9 cellular contexts compared by ENCODE assay signal in genomic region chr14:49982522-49982951, GRCh38.
DNase-seq lines count a peak whose midpoint lies in the region; ATAC-seq and TF ChIP-seq lines count a peak whose summit lies in the region.
"Had no signal": no experiment of that assay in that cellular context is flagged by ENCODE, and none has a peak within 500 bp of the region (broad histone marks: within the 10 kb centered on the region; RNA-seq: fewer than 3 reads in every experiment).

No MANE protein-coding gene starts in this region.

- H3K9me3 ChIP-seq in MG63 = no peaks in the 10 kb centered on the region
- H3K9me3 ChIP-seq in osteoblast (ENCODE audit: low read depth, low read length) = no peaks in the 10 kb centered on the region

- H3K79me2 ChIP-seq in osteoblast (ENCODE audit: insufficient read depth, low read length) = no peaks in the 10 kb centered on the region

- H3K4me1 ChIP-seq in osteoblast (ENCODE audit: insufficient read depth, low read length) = peaks cover 34% of the 10 kb centered on the region

- H3K27ac ChIP-seq in dorsolateral prefrontal cortex = peak overlapping the region in 4 of 59 donors; percentile 31 to 63 (median 51)
- H3K27ac ChIP-seq in osteoblast (ENCODE audit: low read depth, low read length) = peak overlapping the region; percentile 94

- no peaks in the 10 kb centered on the region for H4K20me1 ChIP-seq in osteoblast (ENCODE audit: insufficient read depth, low read length)

- TF ChIP-seq CTCF in dorsolateral prefrontal cortex (IDR thresholded peaks at IDR 0.05 in 54 of 56, conservative IDR thresholded peaks at IDR 0.05 in 2 of 56; ENCODE audit: low read depth in 1 of 56, partially characterized antibody in 56 of 56) (no peak), osteoblast (IDR thresholded peaks at IDR 0.05; ENCODE audit: extremely low read depth, low read depth, low read length) (no peak)

- H2AFZ ChIP-seq in osteoblast (ENCODE audit: low read length) = no peak overlapping the region

- H3K4me2 ChIP-seq in osteoblast (ENCODE audit: insufficient read depth, low read length) = peak overlapping the region; percentile 69

- H3K4me3 ChIP-seq in MG63 = peak overlapping the region; percentile 7; the same call in 1 of the 2 replicates
- H3K4me3 ChIP-seq in dorsolateral prefrontal cortex = peak overlapping the region in 39 of 59 donors; percentile 0 to 47 (median 26)
- peak overlapping the region; percentile 22 for H3K4me3 ChIP-seq in osteoblast (ENCODE audit: insufficient read depth, low read length)

- no peaks in the 10 kb centered on the region for H3K27me3 ChIP-seq in MG63
- H3K27me3 ChIP-seq in dorsolateral prefrontal cortex = no peaks in the 10 kb centered on the region
- no peaks in the 10 kb centered on the region for H3K27me3 ChIP-seq in osteoblast (ENCODE audit: insufficient read depth, low read length)

- intact Hi-C loops in dorsolateral prefrontal cortex (cut with DNase I) = no loop called here

- no peak for ATAC-seq in HG02763 (IDR thresholded peaks at IDR 0.05; ENCODE audit: unreplicated experiment)
- no peak for ATAC-seq in HG03095 (IDR thresholded peaks at IDR 0.05; ENCODE audit: unreplicated experiment)
- ATAC-seq: PC-3 had no signal

- no peaks in the 10 kb centered on the region for H3K36me3 ChIP-seq in MG63
- no peaks in the 10 kb centered on the region for H3K36me3 ChIP-seq in osteoblast (ENCODE audit: insufficient read depth, low read length)

- DNase-seq in AG20443 (ENCODE audit: low spot score) = peak; percentile 76
- peak; percentile 72 for DNase-seq in MG63
- DNase-seq in dorsolateral prefrontal cortex = no peak
- DNase-seq in osteoblast (ENCODE audit: insufficient read length, low spot score, missing footprints) = peak; percentile 85
- no peak for DNase-seq in NCI-H345 treated with DMSO at 0.1 percent for 48 hours (lab: John Stamatoyannopoulos, UW; ENCODE audit: unreplicated experiment)
- no peak for DNase-seq in HT-29 (ENCODE audit: low spot score)
- DNase-seq: PC-3 had no signal

Comparison
In these comparisons a context has a peak if more than half of its experiments do, and no peak if none do; other contexts are left out.
1. DNase-seq: peak in AG20443 (single experiment), MG63 (single experiment) and osteoblast (single experiment); none in dorsolateral prefrontal cortex (0 of 10), NCI-H345 treated with DMSO at 0.1 percent for 48 hours (single experiment) and HT-29 (single experiment).
2. Peak in every context shown above with its lines, with median percentiles within 50 percentile points of each other: H3K4me3 ChIP-seq.